Comparison of ENCODE assay signal across 8 cellular contexts in genomic region chr7:106425017-106425719, GRCh38.
DNase-seq lines count a peak whose midpoint lies in the region; ATAC-seq, FAIRE-seq and TF ChIP-seq lines count a peak whose summit lies in the region.

No MANE protein-coding gene starts in this region.

- H3K27me3 ChIP-seq in CD4-positive, alpha-beta T cell (ENCODE audit: control insufficient read depth, insufficient read depth, low read length) = no peaks in the 10 kb centered on the region
- H3K27me3 ChIP-seq in K562 (ENCODE audit: control insufficient read depth in 2 of 2, insufficient read depth in 2 of 2, low read length in 2 of 2) (no peaks in the 10 kb centered on the region; a peak in 2 of 5 replicates), right lobe of liver (no peaks in the 10 kb centered on the region)

- H3K4me3 Mint-ChIP-seq in CD4-positive, alpha-beta T cell = no peak overlapping the region

- peak; percentile 57 for TF ChIP-seq EP300 in K562 (IDR thresholded peaks at IDR 0.05; ENCODE audit: low read length)

- peaks cover 8% of the 10 kb centered on the region for H3K27me3 Mint-ChIP-seq in CD4-positive, alpha-beta T cell

- H3K27ac ChIP-seq in CD4-positive, alpha-beta T cell (ENCODE audit: low read depth, low read length) = no peak overlapping the region
- H3K27ac ChIP-seq in K562 (ENCODE audit: extremely low read depth, low read depth, low read length) (no peak overlapping the region), right lobe of liver (peak overlapping the region; percentile 83 to 97 (median 93))

- CTCF ChIA-PET in CD4-positive, alpha-beta T cell (lab: Charles Lee) = no interaction called here
- CTCF ChIA-PET in K562 (lab: Yijun Ruan, JAX; ENCODE audit: low intra/inter-chr PET ratio) = no interaction called here

- in situ Hi-C loops in K562 (cut with MboI) = no loop called here

- no peaks in the 10 kb centered on the region for H4K20me1 ChIP-seq in K562 (replicated peaks; ENCODE audit: control insufficient read depth, insufficient read depth, low read length)

- intact Hi-C loops in CD4-positive, alpha-beta T cell (cut with DNase I, micrococcal nuclease) = no loop called here
- intact Hi-C loops in K562 (cut with micrococcal nuclease) = no loop called here
- intact Hi-C loops in right lobe of liver (cut with DNase I) = no loop called here

- H3K4me1 ChIP-seq in K562 (replicated peaks in 1 of 2; ENCODE audit: control insufficient read depth in 2 of 2, insufficient read depth in 2 of 2, low read length in 2 of 2) (peaks cover 0 to 16% of the 10 kb centered on the region in 2 experiments; a peak in 4 of 5 replicates), right lobe of liver (peaks cover 0 to 55% (median 24%) of the 10 kb centered on the region in 4 donors)

- ATAC-seq in CD4-positive, alpha-beta T cell (ENCODE audit: poor library complexity) = peak; percentile 52
- ATAC-seq in GM19395 (IDR thresholded peaks at IDR 0.05; ENCODE audit: unreplicated experiment) = peak; percentile 93
- ATAC-seq in HG03457 (IDR thresholded peaks at IDR 0.05; ENCODE audit: unreplicated experiment) = peak; percentile 75
- peak; percentile 47 for ATAC-seq in K562
- ATAC-seq in right lobe of liver = peak; percentile 64 to 83 (median 72)

- no peaks in the 10 kb centered on the region for H3K9me1 ChIP-seq in K562 (ENCODE audit: control insufficient read depth, insufficient read depth, low read length)

- no peak for TF ChIP-seq CTCF in CD4-positive, alpha-beta T cell (IDR thresholded peaks at IDR 0.05)
- no peak for TF ChIP-seq CTCF in K562 (IDR thresholded peaks at IDR 0.05 in 2 of 3, conservative IDR thresholded peaks at IDR 0.05 in 1 of 3; ENCODE audit: insufficient read depth in 2 of 3, low read depth in 1 of 3, low read length in 3 of 3)
- no peak for TF ChIP-seq CTCF in right lobe of liver (IDR thresholded peaks at IDR 0.05)

- no TSS peak for BruUV-seq in K562 (replicated peaks; lab: Mats Ljungman, UMichigan)

- H3K9ac ChIP-seq in K562 (ENCODE audit: insufficient read depth in 1 of 2, low read depth in 2 of 2, low read length in 2 of 2) = peak overlapping the region in 1 of 2 experiments; percentile 30; a peak in 1 of 4 replicates

- peak overlapping the region; percentile 41 for H2AFZ ChIP-seq in K562 (ENCODE audit: low read depth, low read length)

- no peaks in the 10 kb centered on the region for H3K9me3 ChIP-seq in CD4-positive, alpha-beta T cell (ENCODE audit: control insufficient read depth, low read length)
- H3K9me3 ChIP-seq in K562 (replicated peaks; ENCODE audit: control insufficient read depth, insufficient read depth, low read depth, low read length) (no peaks in the 10 kb centered on the region), right lobe of liver (no peaks in the 10 kb centered on the region)

- no peaks in the 10 kb centered on the region for H3K9me3 Mint-ChIP-seq in CD4-positive, alpha-beta T cell

- TF ChIP-seq POLR2A in K562 (conservative IDR thresholded peaks at IDR 0.05) (no peak), right lobe of liver (IDR thresholded peaks at IDR 0.05) (peak; percentile 84)

- H3K27ac Mint-ChIP-seq in CD4-positive, alpha-beta T cell = no peak overlapping the region

- peak in 1 of 10 experiments; percentile 5 for DNase-seq in CD4-positive, alpha-beta T cell
- peak; percentile 81 for DNase-seq in SKM-1 (lab: John Stamatoyannopoulos, UW; ENCODE audit: unreplicated experiment)
- peak in 1 of 4 experiments; percentile 38 for DNase-seq in K562 (ENCODE audit: extremely low read depth in 1 of 4, low spot score in 3 of 4)
- DNase-seq in right lobe of liver = peak; percentile 55 to 85 (median 64)
- peak; percentile 21 for DNase-seq in stimulated activated CD8-positive, alpha-beta memory T cell treated with anti-CD3 and anti-CD28 coated beads, Interleukin-12 subunit alpha, Interleukin-12 subunit beta, amount 100 ng/mL, for 4 hours (ENCODE audit: low read depth)
- no peak for DNase-seq in NCI-H2081 treated with DMSO at 0.1 percent for 48 hours (lab: John Stamatoyannopoulos, UW)

- no peak overlapping the region for H3K4me2 ChIP-seq in K562 (ENCODE audit: insufficient read depth, low read length)

- POLR2A ChIA-PET in CD4-positive, alpha-beta T cell (lab: Charles Lee) = no interaction called here
- POLR2A ChIA-PET in K562 (lab: Yijun Ruan, JAX) = interaction anchor here (0.6 to 2.3 kb wide), 5 partner anchors 9 to 48 kb away, joined by 3 to 10 read pairs (median 4); no protein-coding TSS in a partner anchor

- H3K4me3 ChIP-seq in K562 = no peak overlapping the region
- peak overlapping the region in 2 of 3 donors; percentile 6 to 12 for H3K4me3 ChIP-seq in right lobe of liver

- TF ChIP-seq RAD21 in K562 (CRISPR knock-in tag; conservative IDR thresholded peaks at IDR 0.05 in 1 of 2, IDR thresholded peaks at IDR 0.05 in 1 of 2) = peak in 1 of 2 experiments; percentile 23; a peak in 1 of 4 replicates

- H3K36me3 Mint-ChIP-seq in CD4-positive, alpha-beta T cell (ENCODE audit: low read depth) = no peaks in the 10 kb centered on the region

- H3K36me3 ChIP-seq in K562 (ENCODE audit: control insufficient read depth, insufficient read depth, low read length) (no peaks in the 10 kb centered on the region), right lobe of liver (no peaks in the 10 kb centered on the region)

- no peaks in the 10 kb centered on the region for H3K79me2 ChIP-seq in K562 (ENCODE audit: control insufficient read depth, insufficient read depth, low read length)

- peaks cover 10% of the 10 kb centered on the region for H3K4me1 Mint-ChIP-seq in CD4-positive, alpha-beta T cell (ENCODE audit: low read depth)

- FAIRE-seq in K562 (lab: Jason Lieb, UNC) = peak; percentile 65

- 6% methylated on average over 7 of the region's 7 CpGs for WGBS in K562 (ENCODE audit: insufficient coverage, low coverage, missing lambda C conversion rate)
- WGBS in right lobe of liver (ENCODE audit: insufficient coverage, low coverage, low lambda C conversion rate, missing lambda C conversion rate) = 3% methylated on average over 7 of the region's 7 CpGs

TF ChIP-seq in K562, 482 proteins besides CTCF, POLR2A, EP300 and RAD21 (continues in another document):
- TF ChIP-seq NFXL1 (CRISPR knock-in tag; IDR thresholded peaks at IDR 0.05) (0 out of 2 replicates have a peak, but pooled peaks have one; percentile 47), MEIS2 (IDR thresholded peaks at IDR 0.05; ENCODE audit: partially characterized antibody) (peak; percentile 99), RNF2 (IDR thresholded peaks at IDR 0.05) (no peak), SMARCA4 (IDR thresholded peaks at IDR 0.05) (peak; percentile 60; the same call in 1 of the 2 replicates), HIVEP1 (CRISPR knock-in tag; IDR thresholded peaks at IDR 0.05) (0 out of 2 replicates have a peak, but pooled peaks have one; percentile 12), RBFOX2 (IDR thresholded peaks at IDR 0.05; ENCODE audit: low read depth, low read length) (0 out of 2 replicates have a peak, but pooled peaks have one; percentile 26), ZNF76 (CRISPR knock-in tag; IDR thresholded peaks at IDR 0.05; ENCODE audit: borderline replicate concordance) (0 out of 2 replicates have a peak, but pooled peaks have one; percentile 44), L3MBTL2 (IDR thresholded peaks at IDR 0.05) (peak; percentile 94), DDX20 (tag; IDR thresholded peaks at IDR 0.05; ENCODE audit: low read depth) (0 out of 2 replicates have a peak, but pooled peaks have one; percentile 21), ETV1 (tag; conservative IDR thresholded peaks at IDR 0.05; ENCODE audit: low read depth) (peak; percentile 86), ZNF175 (CRISPR knock-in tag; IDR thresholded peaks at IDR 0.05; ENCODE audit: low read depth) (peak; percentile 50; the same call in 1 of the 2 replicates), ELF1 (tag; IDR thresholded peaks at IDR 0.05) (peak; percentile 80), RCOR1 (IDR thresholded peaks at IDR 0.05; ENCODE audit: borderline replicate concordance in 1 of 2, low read depth in 2 of 2, low read length in 2 of 2) (peak in 1 of 2 experiments; percentile 54; a peak in 1 of 4 replicates), CTBP1 (IDR thresholded peaks at IDR 0.05; ENCODE audit: borderline replicate concordance) (peak; percentile 54), CXXC5 (CRISPR knock-in tag; IDR thresholded peaks at IDR 0.05) (peak; percentile 60; the same call in 1 of the 2 replicates), NR2C2 (CRISPR knock-in tag; IDR thresholded peaks at IDR 0.05) (no peak), NR2C2 (tag; IDR thresholded peaks at IDR 0.05) (peak; percentile 74), JUND (IDR thresholded peaks at IDR 0.05; ENCODE audit: borderline replicate concordance, low read depth, low read length) (no peak), JUND (tag; IDR thresholded peaks at IDR 0.05; ENCODE audit: borderline replicate concordance, low read depth, low read length) (peak; percentile 59; the same call in 2 of the 3 replicates), ATF1 (CRISPR knock-in tag; IDR thresholded peaks at IDR 0.05) (no peak), ATF1 (tag; IDR thresholded peaks at IDR 0.05) (peak; percentile 89), SRSF1 (IDR thresholded peaks at IDR 0.05; ENCODE audit: low read depth, low read length) (no peak), ZNF699 (CRISPR knock-in tag; IDR thresholded peaks at IDR 0.05; ENCODE audit: insufficient replicate concordance) (no peak), ARID1B (IDR thresholded peaks at IDR 0.05) (0 out of 2 replicates have a peak, but pooled peaks have one; percentile 40), JUN (IDR thresholded peaks at IDR 0.05; ENCODE audit: borderline replicate concordance, low read depth, low read length) (peak; percentile 60; the same call in 1 of the 2 replicates), JUN (CRISPR knock-in tag; IDR thresholded peaks at IDR 0.05; ENCODE audit: borderline replicate concordance) (no peak), SOX6 (IDR thresholded peaks at IDR 0.05) (peak; percentile 65; the same call in 1 of the 2 replicates), PKNOX1 (IDR thresholded peaks at IDR 0.05) (peak; percentile 93), BRF1 (IDR thresholded peaks at IDR 0.05; ENCODE audit: borderline replicate concordance, extremely low read depth, insufficient read length) (no peak)

Comparison
In these comparisons a context has a peak if more than half of its experiments do, and no peak if none do; other contexts are left out.
1. H3K27ac ChIP-seq: peak in right lobe of liver (3 of 3); none in CD4-positive, alpha-beta T cell (single experiment) and K562 (single experiment).
2. Peak in every context shown above with its lines, with median percentiles within 50 percentile points of each other: ATAC-seq.